ENCODE assay signal across 27 cellular contexts in genomic region chr5:113192541-113192940, GRCh38.
"Had no signal": no experiment of that assay in that cellular context is flagged by ENCODE, and none has a peak within 500 bp of the region (broad histone marks: within the 10 kb centered on the region; RNA-seq: fewer than 3 reads in every experiment).

No MANE protein-coding gene starts in this region.

- H3K4me1 ChIP-seq: lower lobe of right lung, pancreas, prostate gland, spleen, uterus had no signal

- H3K4me3 ChIP-seq: lower lobe of right lung, pancreas, prostate gland, spleen, tibial nerve, uterus had no signal

- ATAC-seq: left cardiac atrium; left lobe of liver; lower lobe of right lung; naive thymus-derived CD8-positive, alpha-beta T cell; pancreas; right cardiac atrium; sciatic nerve; stimulated activated effector memory CD8-positive, alpha-beta T cell treated with anti-CD3 and anti-CD28 coated beads, Interleukin-12 subunit alpha, Interleukin-12 subunit beta, amount 100 ng/mL, for 72 hours; stimulated activated naive CD8-positive, alpha-beta T cell treated with anti-CD3 and anti-CD28 coated beads, Interleukin-15, amount 100 ng/mL, for 72 hours had no signal

- H3K27ac ChIP-seq: lower lobe of right lung, pancreas, prostate gland, spleen, tibial nerve, uterus had no signal

- H3K36me3 ChIP-seq: lower lobe of right lung, pancreas, prostate gland, spleen, uterus had no signal

- H3K36me3 Mint-ChIP-seq: stimulated activated effector memory CD8-positive, alpha-beta T cell treated with anti-CD3 and anti-CD28 coated beads, Interleukin-12 subunit alpha, Interleukin-12 subunit beta, amount 100 ng/mL, for 72 hours had no signal

- H3K27ac Mint-ChIP-seq: naive thymus-derived CD8-positive, alpha-beta T cell; nephron; stimulated activated effector memory CD8-positive, alpha-beta T cell treated with anti-CD3 and anti-CD28 coated beads, Interleukin-12 subunit alpha, Interleukin-12 subunit beta, amount 100 ng/mL, for 72 hours; stimulated activated naive CD8-positive, alpha-beta T cell treated with anti-CD3 and anti-CD28 coated beads, Interleukin-15, amount 100 ng/mL, for 72 hours; type B pancreatic cell had no signal

- H3K9me3 ChIP-seq: pancreas, prostate gland, uterus had no signal

- H3K27me3 Mint-ChIP-seq: naive thymus-derived CD8-positive, alpha-beta T cell; stimulated activated naive CD8-positive, alpha-beta T cell treated with anti-CD3 and anti-CD28 coated beads, Interleukin-15, amount 100 ng/mL, for 72 hours; type B pancreatic cell had no signal

- DNase-seq: hippocampal formation; kidney glomerular epithelial cell; left cardiac atrium; lower lobe of right lung; mammary epithelial cell; mesenchymal stem cell; naive thymus-derived CD8-positive, alpha-beta T cell; nucleus accumbens; pancreas; posterior cingulate gyrus; retina; right cardiac atrium; small intestine; spleen; stimulated activated CD4-positive, alpha-beta T cell treated with anti-CD3 and anti-CD28 coated beads, Interleukin-4, amount 100 ng/mL, for 24 hours; stimulated activated naive CD4-positive, alpha-beta T cell; stimulated activated naive CD8-positive, alpha-beta T cell treated with anti-CD3 and anti-CD28 coated beads, Interleukin-15, amount 100 ng/mL, for 72 hours; substantia nigra; uterus had no signal

- H3K27me3 ChIP-seq: pancreas, spleen, tibial nerve, uterus had no signal

- H3K4me3 Mint-ChIP-seq: naive thymus-derived CD8-positive, alpha-beta T cell; nephron; neural crest cell; stimulated activated effector memory CD8-positive, alpha-beta T cell treated with anti-CD3 and anti-CD28 coated beads, Interleukin-12 subunit alpha, Interleukin-12 subunit beta, amount 100 ng/mL, for 72 hours; stimulated activated naive CD8-positive, alpha-beta T cell treated with anti-CD3 and anti-CD28 coated beads, Interleukin-15, amount 100 ng/mL, for 72 hours; type B pancreatic cell had no signal

- H3K4me1 Mint-ChIP-seq: neural crest cell; stimulated activated effector memory CD8-positive, alpha-beta T cell treated with anti-CD3 and anti-CD28 coated beads, Interleukin-12 subunit alpha, Interleukin-12 subunit beta, amount 100 ng/mL, for 72 hours had no signal
